In the genomic region with DNA sequence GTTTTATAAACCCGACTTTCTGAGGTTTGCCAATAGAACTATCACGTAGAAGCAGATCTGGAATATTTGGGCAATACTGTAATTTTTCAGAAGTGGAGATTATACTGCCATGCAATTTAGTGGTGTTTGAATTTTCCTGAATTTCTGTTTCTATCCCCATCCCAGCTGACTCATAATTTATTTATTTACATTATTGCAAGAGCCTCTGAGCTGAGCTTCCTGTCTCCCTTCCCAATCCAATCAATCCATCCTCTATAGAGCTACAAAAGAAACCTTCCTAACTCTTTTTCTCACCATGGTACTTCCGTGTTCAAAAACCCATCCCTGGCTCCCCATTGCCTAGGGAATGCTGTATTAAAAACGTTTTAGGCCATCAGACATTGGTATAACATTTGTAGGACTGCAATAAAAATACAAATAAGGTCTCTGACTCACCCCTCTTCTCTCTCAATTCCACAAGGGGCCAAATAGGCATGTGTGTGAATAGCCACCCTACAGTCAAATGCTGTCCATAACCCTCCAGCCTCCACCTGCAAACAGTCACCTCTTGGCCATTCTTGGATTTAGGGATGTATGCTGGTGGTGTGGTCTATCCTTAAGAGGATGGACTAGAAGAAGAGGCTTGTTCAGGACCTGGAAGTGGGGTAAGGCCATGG, we compare ENCODE assay signal across 15 cellular contexts.
"Had no signal": no experiment of that assay in that cellular context is flagged by ENCODE, and none has a peak within 500 bp of the region (broad histone marks: within the 10 kb centered on the region; RNA-seq: fewer than 3 reads in every experiment).

No MANE protein-coding gene starts in this region.

- H3K4me3 Mint-ChIP-seq: activated T-cell treated with anti-CD3 and anti-CD28 coated beads, Interleukin-2, amount 50 U/mL, for 24 hours; T-helper 1 cell treated with Interleukin-12 subunit alpha and Interleukin-12 subunit beta and Interleukin-4 antibody, amounts not matched to agents 30 μg/mL and 1 μg/mL, for 36 hours had no signal

- ATAC-seq: activated naive CD4-positive, alpha-beta T cell treated with anti-CD3 and anti-CD28 coated beads, Interleukin-2, amount 50 U/mL, for 72 hours had no signal

- FAIRE-seq: endometrium, TTC549 had no signal

- H3K27me3 ChIP-seq: esophagus muscularis mucosa, hepatocyte, sigmoid colon, upper lobe of left lung had no signal

- H3K36me3 Mint-ChIP-seq: activated naive CD4-positive, alpha-beta T cell treated with anti-CD3 and anti-CD28 coated beads, Interleukin-2, amount 50 U/mL, for 72 hours had no signal

- H3K9me3 Mint-ChIP-seq: activated naive CD4-positive, alpha-beta T cell treated with anti-CD3 and anti-CD28 coated beads, Interleukin-2, amount 50 U/mL, for 72 hours; activated T-cell treated with anti-CD3 and anti-CD28 coated beads, Interleukin-2, amount 50 U/mL, for 24 hours; T-helper 1 cell treated with Interleukin-12 subunit alpha and Interleukin-12 subunit beta and Interleukin-4 antibody, amounts not matched to agents 30 μg/mL and 1 μg/mL, for 36 hours had no signal

- H3K27ac ChIP-seq: dorsolateral prefrontal cortex, esophagus muscularis mucosa, hepatocyte, sigmoid colon, upper lobe of left lung had no signal

- H3K36me3 ChIP-seq: esophagus muscularis mucosa, sigmoid colon, upper lobe of left lung had no signal

- DNase-seq: activated CD4-positive, CD25-positive, alpha-beta regulatory T cell; activated effector memory CD4-positive, alpha-beta T cell treated with Interleukin-2 at 50 U/mL for 16 hours; activated T-cell treated with anti-CD3 and anti-CD28 coated beads, Interleukin-2, amount 50 U/mL, for 24 hours; dorsolateral prefrontal cortex; kidney glomerular epithelial cell; sigmoid colon; stimulated activated CD4-positive, alpha-beta T cell treated with anti-CD3 and anti-CD28 coated beads, Interleukin-12 subunit alpha, Interleukin-12 subunit beta, amount 100 ng/mL, for 4 hours; stimulated activated naive CD4-positive, alpha-beta T cell; upper lobe of left lung had no signal

- H3K4me3 ChIP-seq: dorsolateral prefrontal cortex, esophagus muscularis mucosa, hepatocyte, sigmoid colon, upper lobe of left lung had no signal

- H3K27ac Mint-ChIP-seq: activated naive CD4-positive, alpha-beta T cell treated with anti-CD3 and anti-CD28 coated beads, Interleukin-2, amount 50 U/mL, for 72 hours; activated T-cell treated with anti-CD3 and anti-CD28 coated beads, Interleukin-2, amount 50 U/mL, for 24 hours; T-helper 1 cell treated with Interleukin-12 subunit alpha and Interleukin-12 subunit beta and Interleukin-4 antibody, amounts not matched to agents 30 μg/mL and 1 μg/mL, for 36 hours had no signal

- H3K4me1 ChIP-seq: upper lobe of left lung had no signal

- H3K9me3 ChIP-seq: esophagus muscularis mucosa, sigmoid colon, upper lobe of left lung had no signal
